1 cellular context compared by ENCODE assay signal in the genomic region with DNA sequence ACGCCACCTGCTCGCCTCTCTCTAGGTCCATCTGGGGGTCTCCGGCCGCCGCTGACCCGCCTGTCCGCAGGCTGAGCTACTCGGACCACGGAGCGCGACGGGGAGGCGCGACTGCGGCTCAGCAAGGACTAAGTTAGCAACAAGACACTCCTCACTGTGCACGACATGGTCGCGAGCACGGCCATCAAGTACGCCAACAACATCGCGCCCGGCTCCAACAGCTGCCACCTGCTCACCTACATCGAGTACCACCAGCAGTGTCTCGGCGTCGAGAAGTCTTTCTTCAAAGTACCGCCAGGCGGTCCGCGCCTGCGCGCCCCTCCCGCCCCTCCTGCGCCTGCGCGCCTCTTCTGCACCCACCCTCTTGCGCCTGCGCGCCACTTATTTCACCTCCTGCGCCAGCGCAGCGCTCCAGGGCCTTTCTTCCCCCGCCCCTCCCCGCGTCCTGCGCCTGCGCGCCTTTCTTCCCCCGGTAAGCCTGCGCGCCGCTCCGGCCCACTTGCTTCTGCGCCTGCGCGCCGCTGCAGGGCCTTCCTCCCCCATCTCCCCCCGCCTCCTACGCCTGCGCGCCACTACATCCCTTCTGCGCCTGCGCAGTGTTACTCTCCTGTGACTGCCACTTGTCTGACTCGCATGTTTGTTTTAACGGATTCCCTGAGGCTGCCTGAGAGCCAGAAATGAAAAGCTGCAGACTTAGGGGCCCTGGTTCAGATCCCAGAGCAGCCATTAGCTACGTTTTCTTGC.
A peak's percentile ranks its signal among the peaks of the same experiment; 100 is the strongest.
TF ChIP-seq lines count a peak whose summit lies in the region.

No MANE protein-coding gene starts in this region.

TF ChIP-seq in WTC11, 78 proteins besides CTCF, POLR2A, EP300 and RAD21 (continued from another document and continues in another):
- TF ChIP-seq, protein P1, sequence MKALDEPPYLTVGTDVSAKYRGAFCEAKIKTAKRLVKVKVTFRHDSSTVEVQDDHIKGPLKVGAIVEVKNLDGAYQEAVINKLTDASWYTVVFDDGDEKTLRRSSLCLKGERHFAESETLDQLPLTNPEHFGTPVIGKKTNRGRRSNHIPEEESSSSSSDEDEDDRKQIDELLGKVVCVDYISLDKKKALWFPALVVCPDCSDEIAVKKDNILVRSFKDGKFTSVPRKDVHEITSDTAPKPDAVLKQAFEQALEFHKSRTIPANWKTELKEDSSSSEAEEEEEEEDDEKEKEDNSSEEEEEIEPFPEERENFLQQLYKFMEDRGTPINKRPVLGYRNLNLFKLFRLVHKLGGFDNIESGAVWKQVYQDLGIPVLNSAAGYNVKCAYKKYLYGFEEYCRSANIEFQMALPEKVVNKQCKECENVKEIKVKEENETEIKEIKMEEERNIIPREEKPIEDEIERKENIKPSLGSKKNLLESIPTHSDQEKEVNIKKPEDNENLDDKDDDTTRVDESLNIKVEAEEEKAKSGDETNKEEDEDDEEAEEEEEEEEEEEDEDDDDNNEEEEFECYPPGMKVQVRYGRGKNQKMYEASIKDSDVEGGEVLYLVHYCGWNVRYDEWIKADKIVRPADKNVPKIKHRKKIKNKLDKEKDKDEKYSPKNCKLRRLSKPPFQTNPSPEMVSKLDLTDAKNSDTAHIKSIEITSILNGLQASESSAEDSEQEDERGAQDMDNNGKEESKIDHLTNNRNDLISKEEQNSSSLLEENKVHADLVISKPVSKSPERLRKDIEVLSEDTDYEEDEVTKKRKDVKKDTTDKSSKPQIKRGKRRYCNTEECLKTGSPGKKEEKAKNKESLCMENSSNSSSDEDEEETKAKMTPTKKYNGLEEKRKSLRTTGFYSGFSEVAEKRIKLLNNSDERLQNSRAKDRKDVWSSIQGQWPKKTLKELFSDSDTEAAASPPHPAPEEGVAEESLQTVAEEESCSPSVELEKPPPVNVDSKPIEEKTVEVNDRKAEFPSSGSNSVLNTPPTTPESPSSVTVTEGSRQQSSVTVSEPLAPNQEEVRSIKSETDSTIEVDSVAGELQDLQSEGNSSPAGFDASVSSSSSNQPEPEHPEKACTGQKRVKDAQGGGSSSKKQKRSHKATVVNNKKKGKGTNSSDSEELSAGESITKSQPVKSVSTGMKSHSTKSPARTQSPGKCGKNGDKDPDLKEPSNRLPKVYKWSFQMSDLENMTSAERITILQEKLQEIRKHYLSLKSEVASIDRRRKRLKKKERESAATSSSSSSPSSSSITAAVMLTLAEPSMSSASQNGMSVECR (CRISPR knock-in tag; IDR thresholded peaks at IDR 0.05; ENCODE audit: borderline replicate concordance) = peak; percentile 96
- TF ChIP-seq, protein P2, sequence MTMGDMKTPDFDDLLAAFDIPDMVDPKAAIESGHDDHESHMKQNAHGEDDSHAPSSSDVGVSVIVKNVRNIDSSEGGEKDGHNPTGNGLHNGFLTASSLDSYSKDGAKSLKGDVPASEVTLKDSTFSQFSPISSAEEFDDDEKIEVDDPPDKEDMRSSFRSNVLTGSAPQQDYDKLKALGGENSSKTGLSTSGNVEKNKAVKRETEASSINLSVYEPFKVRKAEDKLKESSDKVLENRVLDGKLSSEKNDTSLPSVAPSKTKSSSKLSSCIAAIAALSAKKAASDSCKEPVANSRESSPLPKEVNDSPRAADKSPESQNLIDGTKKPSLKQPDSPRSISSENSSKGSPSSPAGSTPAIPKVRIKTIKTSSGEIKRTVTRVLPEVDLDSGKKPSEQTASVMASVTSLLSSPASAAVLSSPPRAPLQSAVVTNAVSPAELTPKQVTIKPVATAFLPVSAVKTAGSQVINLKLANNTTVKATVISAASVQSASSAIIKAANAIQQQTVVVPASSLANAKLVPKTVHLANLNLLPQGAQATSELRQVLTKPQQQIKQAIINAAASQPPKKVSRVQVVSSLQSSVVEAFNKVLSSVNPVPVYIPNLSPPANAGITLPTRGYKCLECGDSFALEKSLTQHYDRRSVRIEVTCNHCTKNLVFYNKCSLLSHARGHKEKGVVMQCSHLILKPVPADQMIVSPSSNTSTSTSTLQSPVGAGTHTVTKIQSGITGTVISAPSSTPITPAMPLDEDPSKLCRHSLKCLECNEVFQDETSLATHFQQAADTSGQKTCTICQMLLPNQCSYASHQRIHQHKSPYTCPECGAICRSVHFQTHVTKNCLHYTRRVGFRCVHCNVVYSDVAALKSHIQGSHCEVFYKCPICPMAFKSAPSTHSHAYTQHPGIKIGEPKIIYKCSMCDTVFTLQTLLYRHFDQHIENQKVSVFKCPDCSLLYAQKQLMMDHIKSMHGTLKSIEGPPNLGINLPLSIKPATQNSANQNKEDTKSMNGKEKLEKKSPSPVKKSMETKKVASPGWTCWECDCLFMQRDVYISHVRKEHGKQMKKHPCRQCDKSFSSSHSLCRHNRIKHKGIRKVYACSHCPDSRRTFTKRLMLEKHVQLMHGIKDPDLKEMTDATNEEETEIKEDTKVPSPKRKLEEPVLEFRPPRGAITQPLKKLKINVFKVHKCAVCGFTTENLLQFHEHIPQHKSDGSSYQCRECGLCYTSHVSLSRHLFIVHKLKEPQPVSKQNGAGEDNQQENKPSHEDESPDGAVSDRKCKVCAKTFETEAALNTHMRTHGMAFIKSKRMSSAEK (CRISPR knock-in tag; IDR thresholded peaks at IDR 0.05; ENCODE audit: borderline replicate concordance) = no peak
- TF ChIP-seq EMX1 (CRISPR knock-in tag; IDR thresholded peaks at IDR 0.05) (no peak), HMGA2 (CRISPR knock-in tag; IDR thresholded peaks at IDR 0.05) (no peak), GRHL2 (CRISPR knock-in tag; IDR thresholded peaks at IDR 0.05; ENCODE audit: insufficient replicate concordance, severe bottlenecking) (no peak), ZNF138 (CRISPR knock-in tag; conservative IDR thresholded peaks at IDR 0.05) (0 out of 2 replicates have a peak, but pooled peaks have one; percentile 66), ZNF423 (CRISPR knock-in tag; IDR thresholded peaks at IDR 0.05) (no peak), ZNF232 (CRISPR knock-in tag; IDR thresholded peaks at IDR 0.05) (peak; percentile 74; the same call in 1 of the 2 replicates), ZNF317 (CRISPR knock-in tag; IDR thresholded peaks at IDR 0.05; ENCODE audit: borderline replicate concordance, low read depth) (peak; percentile 78), ZNF263 (CRISPR knock-in tag; IDR thresholded peaks at IDR 0.05; ENCODE audit: low read depth) (no peak), MYBL2 (CRISPR knock-in tag; IDR thresholded peaks at IDR 0.05) (peak; percentile 95), ZNF396 (CRISPR knock-in tag; IDR thresholded peaks at IDR 0.05; ENCODE audit: borderline replicate concordance) (no peak), SOX15 (CRISPR knock-in tag; IDR thresholded peaks at IDR 0.05) (no peak), ZBTB21 (CRISPR knock-in tag; IDR thresholded peaks at IDR 0.05; ENCODE audit: borderline replicate concordance) (0 out of 2 replicates have a peak, but pooled peaks have one; percentile 85), TCF7 (CRISPR knock-in tag; IDR thresholded peaks at IDR 0.05; ENCODE audit: low read depth) (peak; percentile 88), FOXK1 (CRISPR knock-in tag; IDR thresholded peaks at IDR 0.05) (peak; percentile 88), NFE2L1 (CRISPR knock-in tag; IDR thresholded peaks at IDR 0.05) (peak; percentile 95)
- TF ChIP-seq, protein P3, sequence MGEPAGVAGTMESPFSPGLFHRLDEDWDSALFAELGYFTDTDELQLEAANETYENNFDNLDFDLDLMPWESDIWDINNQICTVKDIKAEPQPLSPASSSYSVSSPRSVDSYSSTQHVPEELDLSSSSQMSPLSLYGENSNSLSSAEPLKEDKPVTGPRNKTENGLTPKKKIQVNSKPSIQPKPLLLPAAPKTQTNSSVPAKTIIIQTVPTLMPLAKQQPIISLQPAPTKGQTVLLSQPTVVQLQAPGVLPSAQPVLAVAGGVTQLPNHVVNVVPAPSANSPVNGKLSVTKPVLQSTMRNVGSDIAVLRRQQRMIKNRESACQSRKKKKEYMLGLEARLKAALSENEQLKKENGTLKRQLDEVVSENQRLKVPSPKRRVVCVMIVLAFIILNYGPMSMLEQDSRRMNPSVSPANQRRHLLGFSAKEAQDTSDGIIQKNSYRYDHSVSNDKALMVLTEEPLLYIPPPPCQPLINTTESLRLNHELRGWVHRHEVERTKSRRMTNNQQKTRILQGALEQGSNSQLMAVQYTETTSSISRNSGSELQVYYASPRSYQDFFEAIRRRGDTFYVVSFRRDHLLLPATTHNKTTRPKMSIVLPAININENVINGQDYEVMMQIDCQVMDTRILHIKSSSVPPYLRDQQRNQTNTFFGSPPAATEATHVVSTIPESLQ (CRISPR knock-in tag; IDR thresholded peaks at IDR 0.05) = no peak
- TF ChIP-seq, protein P4, sequence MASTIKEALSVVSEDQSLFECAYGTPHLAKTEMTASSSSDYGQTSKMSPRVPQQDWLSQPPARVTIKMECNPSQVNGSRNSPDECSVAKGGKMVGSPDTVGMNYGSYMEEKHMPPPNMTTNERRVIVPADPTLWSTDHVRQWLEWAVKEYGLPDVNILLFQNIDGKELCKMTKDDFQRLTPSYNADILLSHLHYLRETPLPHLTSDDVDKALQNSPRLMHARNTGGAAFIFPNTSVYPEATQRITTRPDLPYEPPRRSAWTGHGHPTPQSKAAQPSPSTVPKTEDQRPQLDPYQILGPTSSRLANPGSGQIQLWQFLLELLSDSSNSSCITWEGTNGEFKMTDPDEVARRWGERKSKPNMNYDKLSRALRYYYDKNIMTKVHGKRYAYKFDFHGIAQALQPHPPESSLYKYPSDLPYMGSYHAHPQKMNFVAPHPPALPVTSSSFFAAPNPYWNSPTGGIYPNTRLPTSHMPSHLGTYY (CRISPR knock-in tag; IDR thresholded peaks at IDR 0.05) = no peak
- TF ChIP-seq, protein P5, sequence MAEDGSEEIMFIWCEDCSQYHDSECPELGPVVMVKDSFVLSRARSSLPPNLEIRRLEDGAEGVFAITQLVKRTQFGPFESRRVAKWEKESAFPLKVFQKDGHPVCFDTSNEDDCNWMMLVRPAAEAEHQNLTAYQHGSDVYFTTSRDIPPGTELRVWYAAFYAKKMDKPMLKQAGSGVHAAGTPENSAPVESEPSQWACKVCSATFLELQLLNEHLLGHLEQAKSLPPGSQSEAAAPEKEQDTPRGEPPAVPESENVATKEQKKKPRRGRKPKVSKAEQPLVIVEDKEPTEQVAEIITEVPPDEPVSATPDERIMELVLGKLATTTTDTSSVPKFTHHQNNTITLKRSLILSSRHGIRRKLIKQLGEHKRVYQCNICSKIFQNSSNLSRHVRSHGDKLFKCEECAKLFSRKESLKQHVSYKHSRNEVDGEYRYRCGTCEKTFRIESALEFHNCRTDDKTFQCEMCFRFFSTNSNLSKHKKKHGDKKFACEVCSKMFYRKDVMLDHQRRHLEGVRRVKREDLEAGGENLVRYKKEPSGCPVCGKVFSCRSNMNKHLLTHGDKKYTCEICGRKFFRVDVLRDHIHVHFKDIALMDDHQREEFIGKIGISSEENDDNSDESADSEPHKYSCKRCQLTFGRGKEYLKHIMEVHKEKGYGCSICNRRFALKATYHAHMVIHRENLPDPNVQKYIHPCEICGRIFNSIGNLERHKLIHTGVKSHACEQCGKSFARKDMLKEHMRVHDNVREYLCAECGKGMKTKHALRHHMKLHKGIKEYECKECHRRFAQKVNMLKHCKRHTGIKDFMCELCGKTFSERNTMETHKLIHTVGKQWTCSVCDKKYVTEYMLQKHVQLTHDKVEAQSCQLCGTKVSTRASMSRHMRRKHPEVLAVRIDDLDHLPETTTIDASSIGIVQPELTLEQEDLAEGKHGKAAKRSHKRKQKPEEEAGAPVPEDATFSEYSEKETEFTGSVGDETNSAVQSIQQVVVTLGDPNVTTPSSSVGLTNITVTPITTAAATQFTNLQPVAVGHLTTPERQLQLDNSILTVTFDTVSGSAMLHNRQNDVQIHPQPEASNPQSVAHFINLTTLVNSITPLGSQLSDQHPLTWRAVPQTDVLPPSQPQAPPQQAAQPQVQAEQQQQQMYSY (CRISPR knock-in tag; IDR thresholded peaks at IDR 0.05) = peak; percentile 62
- TF ChIP-seq, protein P6, sequence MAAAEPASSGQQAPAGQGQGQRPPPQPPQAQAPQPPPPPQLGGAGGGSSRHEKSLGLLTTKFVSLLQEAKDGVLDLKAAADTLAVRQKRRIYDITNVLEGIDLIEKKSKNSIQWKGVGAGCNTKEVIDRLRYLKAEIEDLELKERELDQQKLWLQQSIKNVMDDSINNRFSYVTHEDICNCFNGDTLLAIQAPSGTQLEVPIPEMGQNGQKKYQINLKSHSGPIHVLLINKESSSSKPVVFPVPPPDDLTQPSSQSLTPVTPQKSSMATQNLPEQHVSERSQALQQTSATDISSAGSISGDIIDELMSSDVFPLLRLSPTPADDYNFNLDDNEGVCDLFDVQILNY (CRISPR knock-in tag; IDR thresholded peaks at IDR 0.05) = peak; percentile 94
- TF ChIP-seq, protein P7, sequence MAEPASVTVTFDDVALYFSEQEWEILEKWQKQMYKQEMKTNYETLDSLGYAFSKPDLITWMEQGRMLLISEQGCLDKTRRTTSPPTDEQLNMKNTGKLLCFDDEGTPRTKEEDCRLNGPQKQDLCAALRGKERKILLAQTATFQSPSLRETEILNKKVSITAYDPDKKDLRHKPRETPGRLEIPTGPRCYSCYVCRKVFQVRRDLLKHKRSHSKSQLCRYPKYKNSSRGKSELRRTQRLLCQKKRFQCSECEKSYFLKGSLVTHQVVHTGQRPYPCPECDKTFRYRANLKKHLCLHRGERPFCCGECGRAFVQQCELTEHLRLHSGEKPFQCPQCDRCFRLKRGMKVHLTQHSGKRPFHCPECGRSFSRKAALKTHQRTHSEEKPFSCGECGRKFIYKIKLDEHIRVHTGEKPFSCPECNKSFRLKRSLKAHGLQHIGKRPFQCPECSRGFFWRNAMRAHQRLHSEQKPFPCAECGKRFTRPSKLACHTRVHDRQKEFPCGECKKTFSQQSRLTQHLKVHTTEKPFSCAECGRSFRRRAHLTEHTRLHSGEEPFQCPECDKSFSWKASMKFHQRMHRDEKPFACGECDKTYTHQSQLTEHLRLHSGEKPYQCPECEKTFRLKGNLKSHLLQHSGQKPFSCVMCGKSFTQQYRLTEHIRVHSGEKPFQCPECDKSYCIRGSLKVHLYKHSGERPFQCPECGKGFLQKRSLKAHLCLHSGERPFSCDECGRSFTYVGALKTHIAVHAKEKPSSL (CRISPR knock-in tag; conservative IDR thresholded peaks at IDR 0.05) = no peak
- TF ChIP-seq, protein P8, sequence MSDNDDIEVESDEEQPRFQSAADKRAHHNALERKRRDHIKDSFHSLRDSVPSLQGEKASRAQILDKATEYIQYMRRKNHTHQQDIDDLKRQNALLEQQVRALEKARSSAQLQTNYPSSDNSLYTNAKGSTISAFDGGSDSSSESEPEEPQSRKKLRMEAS (CRISPR knock-in tag; IDR thresholded peaks at IDR 0.05) = peak; percentile 99
- TF ChIP-seq, protein P9, sequence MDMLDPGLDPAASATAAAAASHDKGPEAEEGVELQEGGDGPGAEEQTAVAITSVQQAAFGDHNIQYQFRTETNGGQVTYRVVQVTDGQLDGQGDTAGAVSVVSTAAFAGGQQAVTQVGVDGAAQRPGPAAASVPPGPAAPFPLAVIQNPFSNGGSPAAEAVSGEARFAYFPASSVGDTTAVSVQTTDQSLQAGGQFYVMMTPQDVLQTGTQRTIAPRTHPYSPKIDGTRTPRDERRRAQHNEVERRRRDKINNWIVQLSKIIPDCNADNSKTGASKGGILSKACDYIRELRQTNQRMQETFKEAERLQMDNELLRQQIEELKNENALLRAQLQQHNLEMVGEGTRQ (CRISPR knock-in tag; IDR thresholded peaks at IDR 0.05) = no peak
- TF ChIP-seq, protein P10, sequence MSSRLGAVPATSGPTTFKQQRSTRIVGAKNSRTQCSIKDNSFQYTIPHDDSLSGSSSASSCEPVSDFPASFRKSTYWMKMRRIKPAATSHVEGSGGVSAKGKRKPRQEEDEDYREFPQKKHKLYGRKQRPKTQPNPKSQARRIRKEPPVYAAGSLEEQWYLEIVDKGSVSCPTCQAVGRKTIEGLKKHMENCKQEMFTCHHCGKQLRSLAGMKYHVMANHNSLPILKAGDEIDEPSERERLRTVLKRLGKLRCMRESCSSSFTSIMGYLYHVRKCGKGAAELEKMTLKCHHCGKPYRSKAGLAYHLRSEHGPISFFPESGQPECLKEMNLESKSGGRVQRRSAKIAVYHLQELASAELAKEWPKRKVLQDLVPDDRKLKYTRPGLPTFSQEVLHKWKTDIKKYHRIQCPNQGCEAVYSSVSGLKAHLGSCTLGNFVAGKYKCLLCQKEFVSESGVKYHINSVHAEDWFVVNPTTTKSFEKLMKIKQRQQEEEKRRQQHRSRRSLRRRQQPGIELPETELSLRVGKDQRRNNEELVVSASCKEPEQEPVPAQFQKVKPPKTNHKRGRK (CRISPR knock-in tag; IDR thresholded peaks at IDR 0.05; ENCODE audit: borderline replicate concordance) = 0 out of 2 replicates have a peak, but pooled peaks have one; percentile 64
